In the genomic region with DNA sequence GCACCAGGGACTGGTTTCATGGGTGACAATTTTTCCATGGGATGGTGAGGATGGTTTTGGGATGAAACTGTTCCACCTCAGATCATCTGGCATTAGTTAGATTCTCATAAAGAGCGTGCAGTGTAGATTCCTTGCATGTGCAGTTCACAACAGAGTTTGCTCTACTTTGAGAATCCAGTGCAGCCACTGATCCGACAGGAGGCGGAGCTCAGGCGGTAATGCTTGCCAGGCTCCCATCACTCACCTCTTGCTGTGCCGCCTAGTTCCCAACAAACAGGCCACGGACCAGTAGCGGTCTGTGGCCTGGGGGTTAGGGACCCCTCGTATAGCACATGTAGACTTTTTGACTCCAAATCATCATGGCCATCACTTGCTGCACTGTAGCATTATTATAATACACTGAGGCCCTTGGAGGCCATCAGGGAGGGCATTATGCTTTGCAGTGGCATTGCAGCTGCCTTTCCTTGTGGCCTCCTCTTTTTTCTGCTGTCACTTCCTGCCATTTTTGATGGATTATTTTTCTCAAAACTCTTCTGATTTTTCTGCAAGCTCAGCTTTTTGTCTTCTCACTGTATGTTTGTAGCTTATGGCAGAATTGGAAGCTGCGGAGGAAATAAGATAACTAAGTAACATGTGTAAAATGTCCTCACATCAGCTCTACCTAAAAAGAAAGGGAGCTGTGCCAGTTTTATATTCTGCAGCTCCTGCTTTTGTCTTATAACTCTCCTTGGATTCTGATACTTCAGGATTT, we compare ENCODE assay signal across 24 cellular contexts. TPM values are rescaled to one million over a fixed set of nuclear protein-coding genes. Genes with fewer than 3 reads are reported as not detected.
DNase-seq lines count a peak whose midpoint lies in the region; TF ChIP-seq lines count a peak whose summit lies in the region.
"Had no signal": no experiment of that assay in that cellular context is flagged by ENCODE, and none has a peak within 500 bp of the region (broad histone marks: within the 10 kb centered on the region; RNA-seq: fewer than 3 reads in every experiment).

No MANE protein-coding gene starts in this region.

- no peaks in the 10 kb centered on the region for H3K27me3 Mint-ChIP-seq in activated CD4-positive, alpha-beta T cell treated with anti-CD3 and anti-CD28 coated beads, Interleukin-2, amount 10 ng/mL, durations not matched to agents 24 days and 14 days
- H3K27me3 Mint-ChIP-seq in immature natural killer cell (ENCODE audit: low read depth in 3 of 3) = peaks cover 0 to 2% (median 0%) of the 10 kb centered on the region in 3 donors
- H3K27me3 Mint-ChIP-seq: activated naive CD4-positive, alpha-beta T cell treated with anti-CD3 and anti-CD28 coated beads, Interleukin-2, amount 10 ng/mL, durations not matched to agents 7 days and 5 days had no signal

- no peak overlapping the region for H3K4me3 Mint-ChIP-seq in activated CD4-positive, alpha-beta T cell treated with anti-CD3 and anti-CD28 coated beads, Interleukin-2, amount 10 ng/mL, durations not matched to agents 24 days and 14 days
- peak overlapping the region in 2 of 5 donors; percentile 6 to 7 for H3K4me3 Mint-ChIP-seq in immature natural killer cell
- H3K4me3 Mint-ChIP-seq: activated naive CD4-positive, alpha-beta T cell treated with anti-CD3 and anti-CD28 coated beads, Interleukin-2, amount 10 ng/mL, durations not matched to agents 7 days and 5 days; activated T-helper 1 cell treated with anti-CD3 and anti-CD28 coated beads, Interleukin-12 subunit alpha, Interleukin-12 subunit beta, Interleukin-2, Interleukin-4 antibody, amounts not matched to agents 30 ng/mL and 10 ng/mL and 1 ng/mL, durations not matched to agents 14 hours and 24 hours and 36 hours had no signal

- peaks cover 37% of the 10 kb centered on the region for H3K4me1 Mint-ChIP-seq in activated CD4-positive, alpha-beta T cell treated with anti-CD3 and anti-CD28 coated beads, Interleukin-2, amount 10 ng/mL, durations not matched to agents 24 days and 14 days
- peaks cover 64 to 87% of the 10 kb centered on the region in 2 donors for H3K4me1 Mint-ChIP-seq in immature natural killer cell

- DNase-seq in activated CD4-positive, alpha-beta T cell treated with anti-CD3 and anti-CD28 coated beads, Interleukin-2, amount 10 ng/mL, durations not matched to agents 24 days and 14 days = no peak
- DNase-seq in activated CD4-positive, alpha-beta T cell treated with anti-CD3 and anti-CD28 coated beads, Interleukin-2, amount 50 U/mL, for 4 hours = no peak
- DNase-seq in NCI-H2227 (lab: John Stamatoyannopoulos, UW; ENCODE audit: unreplicated experiment) (peak; percentile 2), immature natural killer cell (no peak), retinal pigment epithelial cell (ENCODE audit: low read depth) (no peak), KG1 (lab: John Stamatoyannopoulos, UW) (no peak), MV-4-11 (lab: John Stamatoyannopoulos, UW) (no peak), GM03348 (ENCODE audit: low spot score) (no peak)
- DNase-seq: activated naive CD4-positive, alpha-beta T cell treated with anti-CD3 and anti-CD28 coated beads, Interleukin-2, amount 10 ng/mL, durations not matched to agents 7 days and 5 days; AML-193; CD8-positive, alpha-beta memory T cell; colonic mucosa; DMS153; effector memory CD4-positive, alpha-beta T cell; erythroblast; H7; Karpas-422; NCI-H1694 treated with DMSO at 0.1 percent for 48 hours; NCI-H526; PC-9; tibial artery had no signal

- peak overlapping the region; percentile 6 for H3K27ac Mint-ChIP-seq in activated CD4-positive, alpha-beta T cell treated with anti-CD3 and anti-CD28 coated beads, Interleukin-2, amount 10 ng/mL, durations not matched to agents 24 days and 14 days
- H3K27ac Mint-ChIP-seq in immature natural killer cell = peak overlapping the region in 5 of 6 donors; percentile 1 to 61 (median 12)
- H3K27ac Mint-ChIP-seq: activated naive CD4-positive, alpha-beta T cell treated with anti-CD3 and anti-CD28 coated beads, Interleukin-2, amount 10 ng/mL, durations not matched to agents 7 days and 5 days; activated T-helper 1 cell treated with anti-CD3 and anti-CD28 coated beads, Interleukin-12 subunit alpha, Interleukin-12 subunit beta, Interleukin-2, Interleukin-4 antibody, amounts not matched to agents 30 ng/mL and 10 ng/mL and 1 ng/mL, durations not matched to agents 14 hours and 24 hours and 36 hours had no signal

- H3K4me3 ChIP-seq in retinal pigment epithelial cell (ENCODE audit: low read length) = no peak overlapping the region
- H3K4me3 ChIP-seq: colonic mucosa, lung, PC-9, skin epidermis, tibial artery had no signal

- no peaks in the 10 kb centered on the region for H3K9me3 Mint-ChIP-seq in activated CD4-positive, alpha-beta T cell treated with anti-CD3 and anti-CD28 coated beads, Interleukin-2, amount 10 ng/mL, durations not matched to agents 24 days and 14 days
- H3K9me3 Mint-ChIP-seq in immature natural killer cell = no peaks in the 10 kb centered on the region
- H3K9me3 Mint-ChIP-seq: activated naive CD4-positive, alpha-beta T cell treated with anti-CD3 and anti-CD28 coated beads, Interleukin-2, amount 10 ng/mL, durations not matched to agents 7 days and 5 days; activated T-helper 1 cell treated with anti-CD3 and anti-CD28 coated beads, Interleukin-12 subunit alpha, Interleukin-12 subunit beta, Interleukin-2, Interleukin-4 antibody, amounts not matched to agents 30 ng/mL and 10 ng/mL and 1 ng/mL, durations not matched to agents 14 hours and 24 hours and 36 hours; CD8-positive, alpha-beta memory T cell had no signal

- peaks cover 27% of the 10 kb centered on the region for H3K36me3 Mint-ChIP-seq in activated CD4-positive, alpha-beta T cell treated with anti-CD3 and anti-CD28 coated beads, Interleukin-2, amount 10 ng/mL, durations not matched to agents 24 days and 14 days (ENCODE audit: low read depth)
- peaks cover 0 to 8% (median 7%) of the 10 kb centered on the region in 3 donors for H3K36me3 Mint-ChIP-seq in immature natural killer cell

- intact Hi-C loops in activated CD4-positive, alpha-beta T cell treated with anti-CD3 and anti-CD28 coated beads, Interleukin-2, amount 10 ng/mL, durations not matched to agents 24 days and 14 days (cut with micrococcal nuclease) = no loop called here

- TF ChIP-seq CTCF in retinal pigment epithelial cell (conservative IDR thresholded peaks at IDR 0.05; ENCODE audit: low read depth, low read length) = peak; percentile 12

RNA-seq across cellular contexts. Expression of a gene that starts 18.5 kb away (rescaled TPM):
- total RNA-seq in activated CD4-positive, alpha-beta T cell treated with anti-CD3 and anti-CD28 coated beads, Interleukin-2, amount 10 ng/mL, durations not matched to agents 24 days and 14 days = 24.7 and 25.9 TPM in 2 replicates
- polyA plus RNA-seq in immature natural killer cell = 10 to 100 TPM; 14.8 to 27.6 (median 17.6) TPM
